In genomic region chr12:24695657-24696329, GRCh38 we compare ENCODE assay signal across 17 cellular contexts.
"Had no signal": no experiment of that assay in that cellular context is flagged by ENCODE, and none has a peak within 500 bp of the region (broad histone marks: within the 10 kb centered on the region; RNA-seq: fewer than 3 reads in every experiment).

No MANE protein-coding gene starts in this region.

- H3K4me3 ChIP-seq: adrenal gland, left lung, pancreas, testis had no signal

- H3K27ac Mint-ChIP-seq: activated B cell treated with CpG ODN at 0.5 μM for 24 hours; activated CD4-positive, alpha-beta T cell treated with anti-CD3 and anti-CD28 coated beads, Interleukin-2, amount 10 ng/mL, durations not matched to agents 24 days and 14 days; activated naive CD4-positive, alpha-beta T cell treated with anti-CD3 and anti-CD28 coated beads, Interleukin-2, amount 10 ng/mL, durations not matched to agents 7 days and 5 days; activated T-helper 17 cell treated with anti-CD3 and anti-CD28 coated beads, Interleukin-2, amount 50 U/mL, for 72 hours; memory B cell; stimulated activated naive CD8-positive, alpha-beta T cell treated with anti-CD3 and anti-CD28 coated beads, Interleukin-15, amount 100 ng/mL, for 72 hours had no signal

- H3K9me3 Mint-ChIP-seq: activated B cell treated with CpG ODN at 0.5 μM for 24 hours; activated naive CD4-positive, alpha-beta T cell treated with anti-CD3 and anti-CD28 coated beads, Interleukin-2, amount 10 ng/mL, durations not matched to agents 7 days and 5 days; activated T-helper 17 cell treated with anti-CD3 and anti-CD28 coated beads, Interleukin-2, amount 50 U/mL, for 72 hours; memory B cell had no signal

- ATAC-seq: activated T-helper 17 cell treated with anti-CD3 and anti-CD28 coated beads, Interleukin-2, amount 50 U/mL, for 72 hours; left lung; pancreas; stimulated activated naive CD8-positive, alpha-beta T cell treated with anti-CD3 and anti-CD28 coated beads, Interleukin-15, amount 100 ng/mL, for 72 hours had no signal

- H3K36me3 ChIP-seq: adrenal gland, left lung, pancreas had no signal

- H3K4me1 Mint-ChIP-seq: activated CD4-positive, alpha-beta T cell treated with anti-CD3 and anti-CD28 coated beads, Interleukin-2, amount 10 ng/mL, durations not matched to agents 24 days and 14 days; activated naive CD4-positive, alpha-beta T cell treated with anti-CD3 and anti-CD28 coated beads, Interleukin-2, amount 10 ng/mL, durations not matched to agents 7 days and 5 days; activated T-helper 17 cell treated with anti-CD3 and anti-CD28 coated beads, Interleukin-2, amount 50 U/mL, for 72 hours; memory B cell; stimulated activated naive CD8-positive, alpha-beta T cell treated with anti-CD3 and anti-CD28 coated beads, Interleukin-15, amount 100 ng/mL, for 72 hours had no signal

- H3K9me3 ChIP-seq: adrenal gland, left lung, pancreas, testis had no signal

- DNase-seq: activated B cell treated with CpG ODN at 0.5 μM for 24 hours; activated CD4-positive, alpha-beta T cell treated with anti-CD3 and anti-CD28 coated beads, Interleukin-2, amount 10 ng/mL, durations not matched to agents 24 days and 14 days; activated naive CD4-positive, alpha-beta T cell treated with anti-CD3 and anti-CD28 coated beads, Interleukin-2, amount 10 ng/mL, durations not matched to agents 7 days and 5 days; adrenal gland; dermis blood vessel endothelial cell; glutamatergic neuron; left lung; nephron progenitor cell; pancreas; stimulated activated CD4-positive, alpha-beta T cell treated with anti-CD3 and anti-CD28 coated beads, Interleukin-15, amount 100 ng/mL, for 24 hours; stimulated activated CD4-positive, alpha-beta T cell treated with anti-CD3 and anti-CD28 coated beads, Interleukin-4, amount 100 ng/mL, for 24 hours; stimulated activated naive CD8-positive, alpha-beta T cell treated with anti-CD3 and anti-CD28 coated beads, Interleukin-15, amount 100 ng/mL, for 72 hours; T-helper 9 cell; testis had no signal

- H3K4me1 ChIP-seq: adrenal gland, pancreas, testis had no signal

- H3K27ac ChIP-seq: adrenal gland, left lung, pancreas, testis had no signal

- FAIRE-seq: islet of Langerhans, pancreas had no signal

- H3K36me3 Mint-ChIP-seq: activated naive CD4-positive, alpha-beta T cell treated with anti-CD3 and anti-CD28 coated beads, Interleukin-2, amount 10 ng/mL, durations not matched to agents 7 days and 5 days; memory B cell had no signal

- H3K27me3 Mint-ChIP-seq: activated B cell treated with CpG ODN at 0.5 μM for 24 hours; activated CD4-positive, alpha-beta T cell treated with anti-CD3 and anti-CD28 coated beads, Interleukin-2, amount 10 ng/mL, durations not matched to agents 24 days and 14 days; activated naive CD4-positive, alpha-beta T cell treated with anti-CD3 and anti-CD28 coated beads, Interleukin-2, amount 10 ng/mL, durations not matched to agents 7 days and 5 days; stimulated activated naive CD8-positive, alpha-beta T cell treated with anti-CD3 and anti-CD28 coated beads, Interleukin-15, amount 100 ng/mL, for 72 hours had no signal

- H3K4me3 Mint-ChIP-seq: activated B cell treated with CpG ODN at 0.5 μM for 24 hours; activated CD4-positive, alpha-beta T cell treated with anti-CD3 and anti-CD28 coated beads, Interleukin-2, amount 10 ng/mL, durations not matched to agents 24 days and 14 days; activated naive CD4-positive, alpha-beta T cell treated with anti-CD3 and anti-CD28 coated beads, Interleukin-2, amount 10 ng/mL, durations not matched to agents 7 days and 5 days; activated T-helper 17 cell treated with anti-CD3 and anti-CD28 coated beads, Interleukin-2, amount 50 U/mL, for 72 hours; memory B cell; nephron progenitor cell; stimulated activated naive CD8-positive, alpha-beta T cell treated with anti-CD3 and anti-CD28 coated beads, Interleukin-15, amount 100 ng/mL, for 72 hours had no signal

- H3K27me3 ChIP-seq: adrenal gland, left lung, pancreas, testis had no signal
